In the genomic region with DNA sequence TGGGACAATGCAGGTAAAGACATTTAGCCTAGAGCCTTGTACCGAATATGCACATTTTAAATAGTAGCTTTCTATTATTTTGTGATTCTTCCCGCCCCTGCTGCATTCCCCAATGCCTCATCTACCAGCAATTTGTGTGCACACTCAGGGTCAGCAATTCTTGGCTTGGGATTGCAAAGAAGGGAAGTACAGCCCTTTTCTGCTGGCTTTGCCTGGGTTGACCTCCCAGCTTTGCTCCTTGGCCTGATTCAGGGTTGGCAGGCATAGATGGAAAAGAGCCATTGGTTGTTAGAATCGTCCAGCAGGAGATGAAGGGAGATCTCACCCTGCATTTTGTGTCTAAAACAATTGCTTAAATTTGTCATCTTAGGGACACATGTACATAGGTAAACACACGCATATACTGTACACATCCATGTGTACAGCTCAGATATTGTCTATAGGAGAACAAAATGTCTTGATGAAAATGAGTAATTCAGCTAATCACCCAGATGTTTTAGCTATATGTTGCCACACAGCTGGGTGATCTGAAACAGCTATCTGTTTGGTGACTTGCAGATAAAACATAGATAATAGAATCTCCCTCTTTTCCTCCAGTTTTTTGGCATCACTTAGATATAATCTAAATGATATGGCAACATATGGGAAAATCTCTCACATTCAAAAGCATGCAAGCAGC, we compare ENCODE assay signal across 9 cellular contexts.
DNase-seq lines count a peak whose midpoint lies in the region; ATAC-seq lines count a peak whose summit lies in the region.
"Had no signal": no experiment of that assay in that cellular context is flagged by ENCODE, and none has a peak within 500 bp of the region (broad histone marks: within the 10 kb centered on the region; RNA-seq: fewer than 3 reads in every experiment).

No MANE protein-coding gene starts in this region.

- peak overlapping the region; percentile 87 for H3K27ac Mint-ChIP-seq in activated CD8-positive, alpha-beta memory T cell treated with anti-CD3 and anti-CD28 coated beads, Interleukin-2, amount 10 ng/mL, durations not matched to agents 7 days and 5 days

- DNase-seq in activated CD8-positive, alpha-beta memory T cell treated with anti-CD3 and anti-CD28 coated beads, Interleukin-2, amount 10 ng/mL, durations not matched to agents 7 days and 5 days, result no peak
- no peak for DNase-seq in activated CD8-positive, alpha-beta memory T cell treated with anti-CD3 and anti-CD28 coated beads for 24 hours
- DNase-seq in kidney tubule cell (ENCODE audit: low spot score), result peak; percentile 54
- DNase-seq in superior temporal gyrus (ENCODE audit: extremely low spot score), result peak; percentile 82
- no peak for DNase-seq in islet precursor cell
- DNase-seq: NCI-H2029 had no signal

- peaks cover 14% of the 10 kb centered on the region for H3K36me3 Mint-ChIP-seq in activated CD8-positive, alpha-beta memory T cell treated with anti-CD3 and anti-CD28 coated beads, Interleukin-2, amount 10 ng/mL, durations not matched to agents 7 days and 5 days

- ATAC-seq in activated CD8-positive, alpha-beta memory T cell treated with anti-CD3 and anti-CD28 coated beads, Interleukin-2, amount 10 ng/mL, durations not matched to agents 7 days and 5 days, result no peak
- no peak for ATAC-seq in GM21526 (IDR thresholded peaks at IDR 0.05; ENCODE audit: low FRiP score, unreplicated experiment)
- no peak for ATAC-seq in GM18873 (IDR thresholded peaks at IDR 0.05; ENCODE audit: low FRiP score, unreplicated experiment)

- CTCF ChIA-PET in activated CD8-positive, alpha-beta memory T cell treated with anti-CD3 and anti-CD28 coated beads, Interleukin-2, amount 10 ng/mL, durations not matched to agents 7 days and 5 days (lab: Charles Lee), result interaction anchor here (0.6 to 2.7 kb wide), 5 partner anchors 13 to 340 kb away, joined by 3 to 6 read pairs (median 3); no protein-coding TSS in a partner anchor

- H3K9me3 Mint-ChIP-seq in activated CD8-positive, alpha-beta memory T cell treated with anti-CD3 and anti-CD28 coated beads, Interleukin-2, amount 10 ng/mL, durations not matched to agents 7 days and 5 days (ENCODE audit: low read depth), result no peaks in the 10 kb centered on the region

- peak overlapping the region; percentile 51 for H3K27ac ChIP-seq in angular gyrus (ENCODE audit: low read depth, low read length)

- peak overlapping the region; percentile 51 for H3K4me3 Mint-ChIP-seq in activated CD8-positive, alpha-beta memory T cell treated with anti-CD3 and anti-CD28 coated beads, Interleukin-2, amount 10 ng/mL, durations not matched to agents 7 days and 5 days

- no peaks in the 10 kb centered on the region for H3K27me3 Mint-ChIP-seq in activated CD8-positive, alpha-beta memory T cell treated with anti-CD3 and anti-CD28 coated beads, Interleukin-2, amount 10 ng/mL, durations not matched to agents 7 days and 5 days

- H3K4me1 Mint-ChIP-seq in activated CD8-positive, alpha-beta memory T cell treated with anti-CD3 and anti-CD28 coated beads, Interleukin-2, amount 10 ng/mL, durations not matched to agents 7 days and 5 days, result peaks cover 29% of the 10 kb centered on the region

Comparison
In these comparisons a context has a peak if more than half of its experiments do, and no peak if none do; other contexts are left out.
1. DNase-seq: peak in kidney tubule cell (single experiment) and superior temporal gyrus (single experiment); none in activated CD8-positive, alpha-beta memory T cell treated with anti-CD3 and anti-CD28 coated beads, Interleukin-2, amount 10 ng/mL, durations not matched to agents 7 days and 5 days (single experiment), activated CD8-positive, alpha-beta memory T cell treated with anti-CD3 and anti-CD28 coated beads for 24 hours (single experiment) and islet precursor cell (single experiment).